Comparison of ENCODE assay signal across 9 cellular contexts in the genomic region with DNA sequence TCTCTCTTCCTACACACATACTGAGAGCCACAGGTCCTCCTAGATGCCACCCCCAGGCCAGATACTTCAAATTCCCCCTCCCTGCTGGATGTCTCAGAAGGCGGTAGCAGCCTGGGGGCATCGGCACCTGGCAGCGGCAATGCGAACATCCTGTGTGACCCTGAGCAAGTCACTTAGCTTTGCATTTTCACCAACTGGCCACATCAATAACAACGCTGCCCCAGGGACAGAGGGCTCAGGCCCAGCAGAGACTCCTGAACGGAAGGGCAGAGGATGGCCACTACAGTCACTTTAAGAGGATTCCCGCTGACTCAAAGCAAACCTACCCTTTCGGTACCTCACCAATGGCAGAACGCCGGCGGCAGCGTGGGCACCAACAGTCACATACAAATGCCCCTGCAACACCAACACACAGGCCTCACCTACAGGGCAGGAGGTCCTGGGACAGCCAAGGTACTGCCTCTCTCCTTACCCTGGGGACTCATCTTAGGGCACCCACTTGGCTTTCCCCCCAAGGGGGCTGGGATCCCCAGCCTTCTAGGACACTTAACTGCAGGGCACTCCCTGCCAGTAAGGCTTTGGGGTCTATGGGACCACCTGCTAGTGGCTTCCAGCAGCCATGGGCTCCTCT. TPM values are rescaled to one million over a fixed set of nuclear protein-coding genes. Genes with fewer than 3 reads are reported as not detected.
A peak's percentile ranks its signal among the peaks of the same experiment; 100 is the strongest.
DNase-seq lines count a peak whose midpoint lies in the region; ATAC-seq and TF ChIP-seq lines count a peak whose summit lies in the region.
"Had no signal": no experiment of that assay in that cellular context is flagged by ENCODE, and none has a peak within 500 bp of the region (broad histone marks: within the 10 kb centered on the region; RNA-seq: fewer than 3 reads in every experiment).

No MANE protein-coding gene starts in this region.

- H3K9me3 ChIP-seq in Panc1 (ENCODE audit: control insufficient read depth, insufficient read depth, low read depth, low read length) (no peaks in the 10 kb centered on the region), iPS DF 6.9 (ENCODE audit: control insufficient read depth, insufficient read depth, low read length) (no peaks in the 10 kb centered on the region)

- BruUV-seq in Panc1 (replicated peaks; lab: Mats Ljungman, UMichigan) = no TSS peak

- DNase-seq in DMS79 (lab: John Stamatoyannopoulos, UW) (peak; percentile 24), Panc1 (ENCODE audit: low read depth, low spot score) (no peak), iPS DF 6.9 (ENCODE audit: low read depth, low spot score) (no peak), retina (peak; percentile 55), RKO (ENCODE audit: low spot score) (no peak), HUDEP-2 (lab: John Stamatoyannopoulos, UW; ENCODE audit: unreplicated experiment in 76 of 76) (no peak), NCI-H2196 (lab: John Stamatoyannopoulos, UW; ENCODE audit: unreplicated experiment) (no peak)

- ATAC-seq in Panc1 (no peak), HG03025 (IDR thresholded peaks at IDR 0.05; ENCODE audit: low FRiP score, unreplicated experiment) (no peak)

- H3K4me3 ChIP-seq in Panc1 (ENCODE audit: low read depth in 2 of 2, low read length in 2 of 2) (peak overlapping the region; percentile 28 to 49; a peak in 3 of 4 replicates), iPS DF 6.9 (ENCODE audit: low read length) (peak overlapping the region; percentile 59; the same call in 1 of the 2 replicates)

- WGBS in iPS DF 6.9 (ENCODE audit: insufficient coverage, insufficient read length) = no CpG with 5 or more reads among the region's 12 CpGs

- no peak for TF ChIP-seq CTCF in Panc1 (IDR thresholded peaks at IDR 0.05)

- CTCF ChIA-PET in Panc1 (lab: Charles Lee) = no interaction called here

- H3K27me3 ChIP-seq in Panc1 (ENCODE audit: control insufficient read depth, insufficient read depth, low read length) = peaks cover 25% of the 10 kb centered on the region
- peaks cover 41% of the 10 kb centered on the region for H3K27me3 ChIP-seq in iPS DF 6.9 (ENCODE audit: control insufficient read depth, insufficient read depth, low read length)

- H3K27ac ChIP-seq in Panc1 (ENCODE audit: low read length) (no peak overlapping the region), iPS DF 6.9 (ENCODE audit: low read length) (no peak overlapping the region)

- in situ Hi-C loops in Panc1 (cut with HindIII; ENCODE audit: low pct_unique_long_range_greater_than_20kb, low sequenced_read_pairs) = no loop called here

- no peaks in the 10 kb centered on the region for H3K36me3 ChIP-seq in Panc1 (ENCODE audit: control insufficient read depth, insufficient read depth, low read length)
- H3K36me3 ChIP-seq in iPS DF 6.9 (ENCODE audit: control insufficient read depth, insufficient read depth, low read length) = no peaks in the 10 kb centered on the region

- POLR2A ChIA-PET in Panc1 (lab: Charles Lee) = no interaction called here

- H3K4me1 ChIP-seq in Panc1 (ENCODE audit: control insufficient read depth, insufficient read depth, low read length) (peaks cover 9% of the 10 kb centered on the region), iPS DF 6.9 (ENCODE audit: control insufficient read depth, insufficient read depth, low read length) (peaks cover 2% of the 10 kb centered on the region)

- intact Hi-C loops in Panc1 (cut with micrococcal nuclease; ENCODE audit: unreplicated experiment) = loop anchor here (10.0 kb wide), 1 partner anchor 257 kb away; no protein-coding TSS in a partner anchor

RNA-seq across cellular contexts. Expression of gene LMO1, which starts 1.6 kb away (rescaled TPM):
- not detected for total RNA-seq in Panc1 (2021; ENCODE audit: unreplicated experiment)
- polyA plus RNA-seq in Panc1 (2012; ENCODE audit: insufficient read length) = not detected
- total RNA-seq: liver had no signal
- polyA plus RNA-seq: liver had no signal

Comparison
In these comparisons a context has a peak if more than half of its experiments do, and no peak if none do; other contexts are left out.
1. DNase-seq: peak in DMS79 (single experiment) and retina (single experiment); none in Panc1 (single experiment), iPS DF 6.9 (single experiment), RKO (single experiment), HUDEP-2 (0 of 76) and NCI-H2196 (single experiment).